In the genomic region with DNA sequence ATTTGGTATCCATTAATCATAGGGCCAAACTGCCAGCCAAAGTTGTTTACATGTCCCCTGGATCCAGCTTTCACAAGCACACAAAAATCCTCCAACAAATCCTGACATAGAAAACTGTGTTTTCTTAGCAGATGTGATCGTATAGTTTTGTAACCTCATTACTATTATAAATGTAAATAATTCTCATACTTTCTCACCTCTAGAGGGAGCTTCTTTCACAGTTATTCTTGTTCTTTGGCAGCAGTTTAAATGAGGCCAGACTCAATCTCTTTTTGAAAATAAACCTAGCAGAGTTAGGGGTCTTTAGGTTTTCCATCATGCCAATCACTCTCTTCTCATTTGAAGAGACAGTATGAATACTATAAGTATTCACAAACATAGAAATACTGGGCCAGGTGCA, we compare ENCODE assay signal across 10 cellular contexts. TPM values are rescaled to one million over a fixed set of nuclear protein-coding genes. Genes with fewer than 3 reads are reported as not detected.
DNase-seq lines count a peak whose midpoint lies in the region; ATAC-seq and TF ChIP-seq lines count a peak whose summit lies in the region.
"Had no signal": no experiment of that assay in that cellular context is flagged by ENCODE, and none has a peak within 500 bp of the region (broad histone marks: within the 10 kb centered on the region; RNA-seq: fewer than 3 reads in every experiment).

No MANE protein-coding gene starts in this region.

- H3K4me1 Mint-ChIP-seq in T-cell: peaks cover 67 to 78% (median 72%) of the 10 kb centered on the region in 3 donors

- POLR2A ChIA-PET in T-cell (lab: Charles Lee): interaction anchor here in 1 of 2 donors (0.7 kb wide), 1 partner anchor 407 kb away, joined by 3 read pairs; the partner anchor contains the start of gene PEX6

- CTCF ChIA-PET in T-cell (lab: Charles Lee): interaction anchor here (0.5 to 1.6 kb wide), 12 partner anchors 9 to 945 kb away, joined by 3 to 13 read pairs (median 5); partner anchors contain the start of genes ABCC10 (in 1 of the 2), CRIP3 (in 1 of the 2) and ZNF318 (in 1 of the 2)

- DNase-seq in HT1080 (ENCODE audit: low read depth) (peak; percentile 26), T-cell (no peak), lung microvascular endothelial cell (ENCODE audit: low read depth in 2 of 2) (peak; percentile 7 to 32)
- DNase-seq: NCI-H1436 treated with DMSO at 0.1 percent for 48 hours had no signal

- no peaks in the 10 kb centered on the region for H3K36me3 Mint-ChIP-seq in T-cell

- H3K27me3 Mint-ChIP-seq in T-cell: peaks cover 0 to 12% of the 10 kb centered on the region in 2 donors

- TF ChIP-seq CTCF in C4-2B (conservative IDR thresholded peaks at IDR 0.05): peak; percentile 63

- no peak for ATAC-seq in T-cell (replicated peaks in 1 of 4)
- ATAC-seq in GM21529 (IDR thresholded peaks at IDR 0.05; ENCODE audit: unreplicated experiment): no peak
- no peak for ATAC-seq in HG03460 (IDR thresholded peaks at IDR 0.05; ENCODE audit: unreplicated experiment)
- no peak for ATAC-seq in GM18909 (IDR thresholded peaks at IDR 0.05; ENCODE audit: poor library complexity, unreplicated experiment)
- no peak for ATAC-seq in HG02588 (IDR thresholded peaks at IDR 0.05; ENCODE audit: unreplicated experiment)
- ATAC-seq: activated CD4-positive, CD25-positive, alpha-beta regulatory T cell treated with anti-CD3 and anti-CD28 coated beads, Interleukin-2, amount 50 U/mL, for 24 hours had no signal

- H3K27ac Mint-ChIP-seq in T-cell: peak overlapping the region; percentile 8 to 9

- H3K9me3 Mint-ChIP-seq in T-cell: no peaks in the 10 kb centered on the region

- no peak overlapping the region for H3K27ac ChIP-seq in C4-2B

- no peak overlapping the region for H3K4me3 Mint-ChIP-seq in T-cell

RNA-seq across cellular contexts. Expression of gene ZNF318, which starts 17.0 kb away (rescaled TPM):
- 4.8 and 6.4 TPM in 2 replicates for total RNA-seq in HT1080 (2014; rRNA removed; shearing (Covaris generic))
- polyA plus RNA-seq in HT1080 (2015; cell fraction: cytosol; rRNA removed): 5.9 and 7.2 TPM in 2 replicates
- 12.7 and 15.9 TPM in 2 replicates for polyA plus RNA-seq in HT1080 (2015; cell fraction: nucleus; rRNA removed)
- total RNA-seq in T-cell: 10 to 100 TPM; 24.3 to 33.5 (median 26.2) TPM
- total RNA-seq in lung microvascular endothelial cell: 3.9 and 5.6 TPM in 2 replicates

RNA-seq across cellular contexts. Expression of gene ABCC10, which starts 40.8 kb away (rescaled TPM):
- total RNA-seq in HT1080 (2014; rRNA removed; shearing (Covaris generic)): 8.4 and 11.7 TPM in 2 replicates
- polyA plus RNA-seq in HT1080 (2015; cell fraction: cytosol; rRNA removed): 7.5 and 9.4 TPM in 2 replicates
- 31.0 and 37.8 TPM in 2 replicates for polyA plus RNA-seq in HT1080 (2015; cell fraction: nucleus; rRNA removed)
- total RNA-seq in T-cell (10 to 100 TPM; 57.8 to 85.4 (median 75.5) TPM), lung microvascular endothelial cell (10.2 and 17.1 TPM in 2 replicates)

Comparison
In these comparisons a context has a peak if more than half of its experiments do, and no peak if none do; other contexts are left out.
1. DNase-seq: peak in HT1080 (single experiment) and lung microvascular endothelial cell (2 of 2); none in T-cell (0 of 34).